Comparison of ENCODE assay signal across 35 cellular contexts in genomic region chrX:12227412-12228041, GRCh38.
DNase-seq lines count a peak whose midpoint lies in the region; ATAC-seq, FAIRE-seq and TF ChIP-seq lines count a peak whose summit lies in the region.
"Had no signal": no experiment of that assay in that cellular context is flagged by ENCODE, and none has a peak within 500 bp of the region (broad histone marks: within the 10 kb centered on the region; RNA-seq: fewer than 3 reads in every experiment).

No MANE protein-coding gene starts in this region.

- H2AFZ ChIP-seq in astrocyte (ENCODE audit: low read depth, low read length): no peak overlapping the region

- H3K9me3 ChIP-seq in HEK293 (ENCODE audit: control insufficient read depth, insufficient read depth, low read depth, low read length) (no peaks in the 10 kb centered on the region), astrocyte (ENCODE audit: insufficient read depth, low read depth, low read length) (no peaks in the 10 kb centered on the region), kidney (ENCODE audit: control insufficient read depth in 1 of 2, low read length in 2 of 2) (no peaks in the 10 kb centered on the region)
- H3K9me3 ChIP-seq: A549, BE2C, Caco-2 had no signal

- no peak for ATAC-seq in activated T-cell treated with anti-CD3 and anti-CD28 coated beads, Interleukin-2, amount 50 U/mL, for 72 hours (replicated peaks in 1 of 2)
- ATAC-seq: A549; CD8-positive, alpha-beta T cell had no signal

- H3K36me3 ChIP-seq in HEK293 (ENCODE audit: control insufficient read depth in 2 of 2, insufficient read depth in 1 of 2, low read length in 2 of 2): no peaks in the 10 kb centered on the region
- H3K36me3 ChIP-seq in astrocyte (ENCODE audit: insufficient read depth, low read length): no peaks in the 10 kb centered on the region
- H3K36me3 ChIP-seq in kidney (ENCODE audit: control insufficient read depth in 1 of 2, insufficient read depth in 2 of 2, low read length in 2 of 2): no peaks in the 10 kb centered on the region
- H3K36me3 ChIP-seq: BE2C; BLaER1; BLaER1 treated with 17β-estradiol and CSF1 and Interleukin-3, amounts not matched to agents 10 nM and 100 nM had no signal

- no peak overlapping the region for H3K9ac ChIP-seq in astrocyte (ENCODE audit: low read length)
- H3K9ac ChIP-seq in kidney (ENCODE audit: low read length in 2 of 2): no peak overlapping the region
- H3K9ac ChIP-seq: BLaER1; BLaER1 treated with 17β-estradiol and CSF1 and Interleukin-3, amounts not matched to agents 10 nM and 100 nM had no signal

- POLR2A ChIA-PET in HEK293 (lab: Yijun Ruan, JAX): no interaction called here

- no peak for DNase-seq in activated T-cell treated with anti-CD3 and anti-CD28 coated beads, Interleukin-2, amount 50 U/mL, for 72 hours
- DNase-seq in activated T-cell treated with anti-CD3 and anti-CD28 coated beads, Interleukin-2, amount 50 U/mL, for 24 hours: no peak
- DNase-seq in astrocyte (ENCODE audit: low read depth) (no peak), kidney (no peak), HK-2 (ENCODE audit: unreplicated experiment) (no peak)
- DNase-seq: 8988T; ACHN; AML-193; BE2C; C1 segment of cervical spinal cord; Caco-2; Calu3; CD4-positive, alpha-beta memory T cell; CD4-positive, alpha-beta T cell; CD4-positive, CD25-positive, alpha-beta regulatory T cell; CD8-positive, alpha-beta memory T cell; CD8-positive, alpha-beta T cell; COR-L47; DMS 273 treated with DMSO at 0.1 percent for 48 hours; DMS153; DMS53; DMS79; DMS79 treated with DMSO at 0.1 percent for 48 hours; DND-41; EL had no signal

- TF ChIP-seq CTCF in HEK293 (tag by site-specific recombination; IDR thresholded peaks at IDR 0.05) (no peak), astrocyte (IDR thresholded peaks at IDR 0.05; ENCODE audit: insufficient read depth, low read depth, low read length) (no peak), kidney (IDR thresholded peaks at IDR 0.05; ENCODE audit: borderline replicate concordance, extremely low read depth, insufficient read depth) (no peak)

- H3K79me2 ChIP-seq in astrocyte (ENCODE audit: insufficient read depth, low read length): no peaks in the 10 kb centered on the region

- H3K9me3 Mint-ChIP-seq in activated T-cell treated with anti-CD3 and anti-CD28 coated beads, Interleukin-2, amount 50 U/mL, for 72 hours: no peaks in the 10 kb centered on the region
- H3K9me3 Mint-ChIP-seq in activated T-cell treated with anti-CD3 and anti-CD28 coated beads, Interleukin-2, amount 50 U/mL, for 24 hours: no peaks in the 10 kb centered on the region
- H3K9me3 Mint-ChIP-seq in astrocyte (ENCODE audit: unreplicated experiment): no peaks in the 10 kb centered on the region
- H3K9me3 Mint-ChIP-seq: CD4-positive, alpha-beta memory T cell; CD4-positive, alpha-beta T cell; CD8-positive, alpha-beta T cell had no signal

- no peaks in the 10 kb centered on the region for H3K36me3 Mint-ChIP-seq in activated T-cell treated with anti-CD3 and anti-CD28 coated beads, Interleukin-2, amount 50 U/mL, for 72 hours (ENCODE audit: insufficient read depth in 2 of 2)
- no peaks in the 10 kb centered on the region for H3K36me3 Mint-ChIP-seq in activated T-cell treated with anti-CD3 and anti-CD28 coated beads, Interleukin-2, amount 50 U/mL, for 24 hours (ENCODE audit: low read depth)
- H3K36me3 Mint-ChIP-seq in astrocyte (ENCODE audit: low read depth, unreplicated experiment): no peaks in the 10 kb centered on the region
- H3K36me3 Mint-ChIP-seq: CD14-positive monocyte; CD4-positive, alpha-beta memory T cell; CD4-positive, CD25-positive, alpha-beta regulatory T cell; CD8-positive, alpha-beta memory T cell; CD8-positive, alpha-beta T cell had no signal

- no peaks in the 10 kb centered on the region for H3K27me3 ChIP-seq in astrocyte (ENCODE audit: insufficient read depth, low read length)
- H3K27me3 ChIP-seq: BE2C had no signal

- no peaks in the 10 kb centered on the region for H3K4me1 Mint-ChIP-seq in activated T-cell treated with anti-CD3 and anti-CD28 coated beads, Interleukin-2, amount 50 U/mL, for 72 hours (ENCODE audit: low read depth)
- H3K4me1 Mint-ChIP-seq in activated T-cell treated with anti-CD3 and anti-CD28 coated beads, Interleukin-2, amount 50 U/mL, for 24 hours (ENCODE audit: low read depth): no peaks in the 10 kb centered on the region
- no peaks in the 10 kb centered on the region for H3K4me1 Mint-ChIP-seq in astrocyte (ENCODE audit: low read depth, unreplicated experiment)
- H3K4me1 Mint-ChIP-seq: B cell; CD14-positive monocyte; CD4-positive, alpha-beta memory T cell; CD4-positive, CD25-positive, alpha-beta regulatory T cell; CD8-positive, alpha-beta memory T cell had no signal

- H3K4me3 ChIP-seq in HEK293 (ENCODE audit: low read depth, low read length): no peak overlapping the region
- no peak overlapping the region for H3K4me3 ChIP-seq in astrocyte (ENCODE audit: insufficient read depth, low read depth, low read length)
- no peak overlapping the region for H3K4me3 ChIP-seq in kidney (ENCODE audit: low read length in 2 of 2)
- H3K4me3 ChIP-seq: A549; BLaER1; BLaER1 treated with 17β-estradiol and CSF1 and Interleukin-3, amounts not matched to agents 10 nM and 100 nM had no signal

- H3K4me3 Mint-ChIP-seq in activated T-cell treated with anti-CD3 and anti-CD28 coated beads, Interleukin-2, amount 50 U/mL, for 72 hours: no peak overlapping the region
- no peak overlapping the region for H3K4me3 Mint-ChIP-seq in activated T-cell treated with anti-CD3 and anti-CD28 coated beads, Interleukin-2, amount 50 U/mL, for 24 hours
- no peak overlapping the region for H3K4me3 Mint-ChIP-seq in astrocyte (ENCODE audit: unreplicated experiment)
- H3K4me3 Mint-ChIP-seq: B cell; CD14-positive monocyte; CD4-positive, alpha-beta memory T cell; CD4-positive, alpha-beta T cell; CD4-positive, CD25-positive, alpha-beta regulatory T cell; CD8-positive, alpha-beta memory T cell; CD8-positive, alpha-beta T cell had no signal

- peaks cover 4% of the 10 kb centered on the region for H3K27me3 Mint-ChIP-seq in activated T-cell treated with anti-CD3 and anti-CD28 coated beads, Interleukin-2, amount 50 U/mL, for 72 hours (ENCODE audit: low read depth)
- H3K27me3 Mint-ChIP-seq in activated T-cell treated with anti-CD3 and anti-CD28 coated beads, Interleukin-2, amount 50 U/mL, for 24 hours: peaks cover 23% of the 10 kb centered on the region
- no peaks in the 10 kb centered on the region for H3K27me3 Mint-ChIP-seq in astrocyte (ENCODE audit: low read depth, unreplicated experiment)
- H3K27me3 Mint-ChIP-seq: B cell; CD4-positive, alpha-beta T cell; CD4-positive, CD25-positive, alpha-beta regulatory T cell had no signal

- H3K27ac ChIP-seq in HEK293 (ENCODE audit: extremely low read depth, low read depth, low read length): no peak overlapping the region
- no peak overlapping the region for H3K27ac ChIP-seq in astrocyte (ENCODE audit: low read depth, low read length)
- no peak overlapping the region for H3K27ac ChIP-seq in kidney (ENCODE audit: low read depth in 2 of 2, low read length in 2 of 2)
- H3K27ac ChIP-seq: 22Rv1; A549; BLaER1; BLaER1 treated with 17β-estradiol and CSF1 and Interleukin-3, amounts not matched to agents 10 nM and 100 nM; C4-2B had no signal

- FAIRE-seq in astrocyte (lab: Jason Lieb, UNC) (peak; percentile 39), kidney (lab: Jason Lieb, UNC) (no peak)
- FAIRE-seq: A204.1, D721Med had no signal

- CTCF ChIA-PET in HEK293 (lab: Yijun Ruan, JAX): no interaction called here

- peak overlapping the region; percentile 45 for H3K27ac Mint-ChIP-seq in activated T-cell treated with anti-CD3 and anti-CD28 coated beads, Interleukin-2, amount 50 U/mL, for 72 hours
- no peak overlapping the region for H3K27ac Mint-ChIP-seq in activated T-cell treated with anti-CD3 and anti-CD28 coated beads, Interleukin-2, amount 50 U/mL, for 24 hours
- no peak overlapping the region for H3K27ac Mint-ChIP-seq in astrocyte (ENCODE audit: unreplicated experiment)
- H3K27ac Mint-ChIP-seq: B cell; CD14-positive monocyte; CD4-positive, alpha-beta memory T cell; CD4-positive, alpha-beta T cell; CD4-positive, CD25-positive, alpha-beta regulatory T cell; CD8-positive, alpha-beta memory T cell; CD8-positive, alpha-beta T cell had no signal

- no peak overlapping the region for H3K4me2 ChIP-seq in astrocyte (ENCODE audit: low read length)
- H3K4me2 ChIP-seq: A549; BLaER1; BLaER1 treated with 17β-estradiol and CSF1 and Interleukin-3, amounts not matched to agents 10 nM and 100 nM had no signal

- H4K20me1 ChIP-seq in astrocyte (ENCODE audit: insufficient read depth, low read length): no peaks in the 10 kb centered on the region
- H4K20me1 ChIP-seq: BLaER1; BLaER1 treated with 17β-estradiol and CSF1 and Interleukin-3, amounts not matched to agents 10 nM and 100 nM had no signal

- intact Hi-C loops in kidney (cut with DNase I): no loop called here

- H3K4me1 ChIP-seq in HEK293 (ENCODE audit: control insufficient read depth, insufficient read depth, low read length) (peaks cover 9% of the 10 kb centered on the region), astrocyte (ENCODE audit: insufficient read depth, low read length) (no peaks in the 10 kb centered on the region), kidney (ENCODE audit: control insufficient read depth in 1 of 2, insufficient read depth in 1 of 2, low read depth in 1 of 2, low read length in 2 of 2) (no peaks in the 10 kb centered on the region)
- H3K4me1 ChIP-seq: A549; BE2C; BLaER1; BLaER1 treated with 17β-estradiol and CSF1 and Interleukin-3, amounts not matched to agents 10 nM and 100 nM; Caco-2 had no signal

TF ChIP-seq in HEK293, 187 proteins besides CTCF, POLR2A, EP300 and RAD21:
- TF ChIP-seq ZNF391 (tag by site-specific recombination; IDR thresholded peaks at IDR 0.05; ENCODE audit: borderline replicate concordance, low read depth) (no peak), ZNF596 (tag by site-specific recombination; IDR thresholded peaks at IDR 0.05) (peak; percentile 91), TRIM28 (IDR thresholded peaks at IDR 0.05; ENCODE audit: borderline replicate concordance, low read length) (no peak), ZNF341 (tag by site-specific recombination; IDR thresholded peaks at IDR 0.05; ENCODE audit: low read depth) (no peak), ZNF239 (tag by site-specific recombination; IDR thresholded peaks at IDR 0.05) (no peak), ZNF121 (tag by site-specific recombination; IDR thresholded peaks at IDR 0.05) (peak; percentile 91), ZNF670 (tag by site-specific recombination; IDR thresholded peaks at IDR 0.05; ENCODE audit: low read depth) (no peak), ZSCAN30 (tag by site-specific recombination; IDR thresholded peaks at IDR 0.05) (no peak), ZNF416 (tag by site-specific recombination; IDR thresholded peaks at IDR 0.05) (no peak), ZNF223 (tag by site-specific recombination; IDR thresholded peaks at IDR 0.05) (no peak)
